Comparison of ENCODE assay signal across 30 cellular contexts in genomic region chr7:74351836-74352235, GRCh38.
"Had no signal": no experiment of that assay in that cellular context is flagged by ENCODE, and none has a peak within 500 bp of the region (broad histone marks: within the 10 kb centered on the region; RNA-seq: fewer than 3 reads in every experiment).

No MANE protein-coding gene starts in this region.

- H3K36me3 Mint-ChIP-seq: activated CD8-positive, alpha-beta memory T cell treated with anti-CD3 and anti-CD28 coated beads, Interleukin-2, amount 10 ng/mL, durations not matched to agents 7 days and 5 days; activated naive CD8-positive, alpha-beta T cell treated with anti-CD3 and anti-CD28 coated beads, Interleukin-2, amount 10 ng/mL, durations not matched to agents 7 days and 5 days had no signal

- H3K4me3 Mint-ChIP-seq: activated B cell treated with CpG ODN at 0.5 μM for 24 hours; activated CD4-positive, alpha-beta memory T cell treated with anti-CD3 and anti-CD28 coated beads, Interleukin-2, amount 10 ng/mL, durations not matched to agents 7 days and 5 days; activated CD8-positive, alpha-beta memory T cell treated with anti-CD3 and anti-CD28 coated beads, Interleukin-2, amount 10 ng/mL, durations not matched to agents 7 days and 5 days; activated naive CD8-positive, alpha-beta T cell treated with anti-CD3 and anti-CD28 coated beads, Interleukin-2, amount 10 ng/mL, durations not matched to agents 7 days and 5 days; activated T-cell treated with anti-CD3 and anti-CD28 coated beads, Interleukin-2, amount 50 U/mL, for 72 hours; activated T-helper 17 cell treated with anti-CD3 and anti-CD28 coated beads, Interleukin-2, amount 50 U/mL, for 72 hours; T-cell; T-helper 17 cell had no signal

- H3K9me3 Mint-ChIP-seq: activated CD4-positive, alpha-beta memory T cell treated with anti-CD3 and anti-CD28 coated beads, Interleukin-2, amount 10 ng/mL, durations not matched to agents 7 days and 5 days; activated T-cell treated with anti-CD3 and anti-CD28 coated beads, Interleukin-2, amount 50 U/mL, for 72 hours; activated T-helper 17 cell treated with anti-CD3 and anti-CD28 coated beads, Interleukin-2, amount 50 U/mL, for 72 hours had no signal

- DNase-seq: activated B cell treated with CpG ODN at 0.5 μM for 24 hours; activated CD4-positive, alpha-beta memory T cell treated with anti-CD3 and anti-CD28 coated beads, Interleukin-2, amount 10 ng/mL, durations not matched to agents 7 days and 5 days; activated CD4-positive, alpha-beta T cell treated with anti-CD3 and anti-CD28 coated beads for 4 hours; activated CD4-positive, alpha-beta T cell treated with anti-CD3 and anti-CD28 coated beads, Interleukin-2, amount 50 U/mL, for 1 hour; activated CD4-positive, CD25-positive, alpha-beta regulatory T cell treated with anti-CD3 and anti-CD28 coated beads, Interleukin-2, amount 50 U/mL, for 72 hours; activated CD8-positive, alpha-beta memory T cell treated with anti-CD3 and anti-CD28 coated beads for 24 hours; activated CD8-positive, alpha-beta memory T cell treated with anti-CD3 and anti-CD28 coated beads, Interleukin-2, amount 10 ng/mL, durations not matched to agents 7 days and 5 days; activated effector memory CD4-positive, alpha-beta T cell treated with anti-CD3 and anti-CD28 coated beads, Interleukin-2, amount 50 U/mL, for 16 hours; activated naive CD4-positive, alpha-beta T cell; activated naive CD4-positive, alpha-beta T cell treated with anti-CD3 and anti-CD28 coated beads, Interleukin-2, amount 50 U/mL, for 16 hours; activated naive CD8-positive, alpha-beta T cell treated with anti-CD3 and anti-CD28 coated beads, Interleukin-2, amount 10 ng/mL, durations not matched to agents 7 days and 5 days; activated T-cell treated with anti-CD3 and anti-CD28 coated beads, Interleukin-2, amount 50 U/mL, for 1 hour; activated T-cell treated with anti-CD3 and anti-CD28 coated beads, Interleukin-2, amount 50 U/mL, for 72 hours; MM.1S; MV-4-11; NCI-H1092; NCI-H1436 treated with DMSO at 0.1 percent for 48 hours; NCI-H1694 treated with DMSO at 0.1 percent for 48 hours; NCI-H2029; NCI-H345; NCI-H524 treated with DMSO at 0.1 percent for 48 hours; Peyer's patch; RPMI8226; SIG-M5; T-cell; T-helper 17 cell; T-helper 9 cell had no signal

- ATAC-seq: activated CD8-positive, alpha-beta memory T cell treated with anti-CD3 and anti-CD28 coated beads, Interleukin-2, amount 10 ng/mL, durations not matched to agents 7 days and 5 days; activated T-cell treated with anti-CD3 and anti-CD28 coated beads, Interleukin-2, amount 50 U/mL, for 72 hours; activated T-helper 17 cell treated with anti-CD3 and anti-CD28 coated beads, Interleukin-2, amount 50 U/mL, for 72 hours; Right ventricle myocardium inferior; SK-N-SH treated with all-trans-retinoic acid at 6 μM for 48 hours; T-cell; T-helper 17 cell had no signal

- H3K4me1 Mint-ChIP-seq: activated B cell treated with CpG ODN at 0.5 μM for 24 hours; activated T-helper 17 cell treated with anti-CD3 and anti-CD28 coated beads, Interleukin-2, amount 50 U/mL, for 72 hours; T-cell had no signal

- H3K27me3 Mint-ChIP-seq: activated B cell treated with CpG ODN at 0.5 μM for 24 hours; activated CD4-positive, alpha-beta memory T cell treated with anti-CD3 and anti-CD28 coated beads, Interleukin-2, amount 10 ng/mL, durations not matched to agents 7 days and 5 days; activated CD8-positive, alpha-beta memory T cell treated with anti-CD3 and anti-CD28 coated beads, Interleukin-2, amount 10 ng/mL, durations not matched to agents 7 days and 5 days; activated naive CD8-positive, alpha-beta T cell treated with anti-CD3 and anti-CD28 coated beads, Interleukin-2, amount 10 ng/mL, durations not matched to agents 7 days and 5 days; activated T-helper 17 cell treated with anti-CD3 and anti-CD28 coated beads, Interleukin-2, amount 50 U/mL, for 72 hours; T-cell; T-helper 17 cell had no signal

- H3K27ac Mint-ChIP-seq: activated B cell treated with CpG ODN at 0.5 μM for 24 hours; activated CD4-positive, alpha-beta memory T cell treated with anti-CD3 and anti-CD28 coated beads, Interleukin-2, amount 10 ng/mL, durations not matched to agents 7 days and 5 days; activated CD8-positive, alpha-beta memory T cell treated with anti-CD3 and anti-CD28 coated beads, Interleukin-2, amount 10 ng/mL, durations not matched to agents 7 days and 5 days; activated naive CD8-positive, alpha-beta T cell treated with anti-CD3 and anti-CD28 coated beads, Interleukin-2, amount 10 ng/mL, durations not matched to agents 7 days and 5 days; activated T-cell treated with anti-CD3 and anti-CD28 coated beads, Interleukin-2, amount 50 U/mL, for 72 hours; activated T-helper 17 cell treated with anti-CD3 and anti-CD28 coated beads, Interleukin-2, amount 50 U/mL, for 72 hours; T-cell; T-helper 17 cell had no signal
